In genomic region chr9:41095060-41095459, GRCh38 we compare ENCODE assay signal across 10 cellular contexts. TPM values are rescaled to one million over a fixed set of nuclear protein-coding genes. Genes with fewer than 3 reads are reported as not detected.
"Had no signal": no experiment of that assay in that cellular context is flagged by ENCODE, and none has a peak within 500 bp of the region (broad histone marks: within the 10 kb centered on the region; RNA-seq: fewer than 3 reads in every experiment).

No MANE protein-coding gene starts in this region.

RNA-seq across cellular contexts. Expression of gene FOXD4L6, which starts 33.4 kb away (rescaled TPM):
- total RNA-seq: activated CD8-positive, alpha-beta memory T cell treated with anti-CD3 and anti-CD28 coated beads for 36 hours; activated naive CD8-positive, alpha-beta T cell treated with anti-CD3 and anti-CD28 coated beads for 36 hours; activated T-cell treated with anti-CD3 and anti-CD28 coated beads, Interleukin-2, amount 50 U/mL, for 4 hours; esophagus mucosa; hepatocyte; temporal lobe; WTC11 had no signal
- polyA plus RNA-seq: endothelial cell of umbilical vein, hepatocyte, immature natural killer cell, liver had no signal
